1 cellular context compared by ENCODE assay signal in the genomic region with DNA sequence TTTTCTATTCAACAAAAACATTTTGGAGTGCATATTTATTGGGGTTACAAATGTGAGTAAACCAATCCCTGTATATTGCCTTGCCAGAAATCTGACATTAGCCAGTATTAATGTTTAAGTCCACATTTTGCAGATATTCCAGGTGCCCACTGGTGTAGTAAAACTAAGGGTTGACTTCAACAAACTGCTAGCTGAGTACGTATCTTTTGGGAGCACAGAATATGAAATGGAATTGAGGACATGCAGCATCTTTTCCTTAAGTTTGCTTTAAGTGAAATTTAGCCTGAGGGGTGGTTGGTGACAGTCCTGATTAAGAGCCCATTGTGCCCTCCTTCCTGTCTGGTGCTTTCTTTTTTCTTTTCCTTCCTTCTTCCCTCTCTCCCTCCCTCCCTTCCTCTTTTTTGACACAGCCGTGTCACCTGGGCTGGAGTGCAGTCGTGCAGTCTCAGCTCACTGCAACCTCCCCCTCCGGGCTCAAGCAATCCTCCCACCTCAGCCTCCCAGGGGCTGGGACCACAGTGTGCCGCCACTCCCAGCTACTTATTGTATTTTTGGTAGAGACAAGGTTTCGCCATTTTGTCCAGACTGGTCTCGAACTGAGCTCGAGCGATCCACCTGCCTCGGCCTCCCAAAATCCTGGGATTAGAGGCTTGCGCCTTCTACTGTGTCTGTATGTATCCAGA.
TF ChIP-seq lines count a peak whose summit lies in the region.

No MANE protein-coding gene starts in this region.

TF ChIP-seq in liver, 16 proteins besides CTCF, POLR2A, EP300 and RAD21 (continued from another document):
- TF ChIP-seq REST (IDR thresholded peaks at IDR 0.05) (no peak), SP1 (IDR thresholded peaks at IDR 0.05) (no peak), HNF4A (conservative IDR thresholded peaks at IDR 0.05) (no peak), JUND (IDR thresholded peaks at IDR 0.05) (no peak), NR2F2 (IDR thresholded peaks at IDR 0.05) (no peak), GABPA (IDR thresholded peaks at IDR 0.05 in 1 of 2, conservative IDR thresholded peaks at IDR 0.05 in 1 of 2) (no peak), FOXA2 (IDR thresholded peaks at IDR 0.05) (no peak), ZBTB33 (IDR thresholded peaks at IDR 0.05) (no peak)
